In genomic region chr10:100008142-100008522, GRCh38 we compare ENCODE assay signal across 9 cellular contexts. TPM values are rescaled to one million over a fixed set of nuclear protein-coding genes. Genes with fewer than 3 reads are reported as not detected.
A peak's percentile ranks its signal among the peaks of the same experiment; 100 is the strongest.
DNase-seq lines count a peak whose midpoint lies in the region; ATAC-seq and TF ChIP-seq lines count a peak whose summit lies in the region.
"Had no signal": no experiment of that assay in that cellular context is flagged by ENCODE, and none has a peak within 500 bp of the region (broad histone marks: within the 10 kb centered on the region; RNA-seq: fewer than 3 reads in every experiment).

No MANE protein-coding gene starts in this region.

- H3K9me3 Mint-ChIP-seq in activated CD8-positive, alpha-beta T cell treated with anti-CD3 and anti-CD28 coated beads, Interleukin-2, amount 10 ng/mL, durations not matched to agents 7 days and 5 days (ENCODE audit: insufficient read depth), result no peaks in the 10 kb centered on the region

- H3K27me3 ChIP-seq in stomach, result no peaks in the 10 kb centered on the region

- TF ChIP-seq CTCF in HFF-Myc (IDR thresholded peaks at IDR 0.05; ENCODE audit: low read depth, low read length, missing control alignments), result no peak
- no peak for TF ChIP-seq CTCF in stomach (IDR thresholded peaks at IDR 0.05)

- H3K27ac Mint-ChIP-seq in activated CD8-positive, alpha-beta T cell treated with anti-CD3 and anti-CD28 coated beads, Interleukin-2, amount 10 ng/mL, durations not matched to agents 7 days and 5 days, result no peak overlapping the region

- intact Hi-C loops in left cardiac atrium (cut with DNase I) (loop anchor here in 1 of 2 donors (2.0 to 5.0 kb wide), 2 partner anchors 37 to 86 kb away; no protein-coding TSS in a partner anchor), stomach (cut with DNase I; ENCODE audit: low total_unique reads) (no loop called here)

- peak overlapping the region in 3 of 5 donors; percentile 75 to 89 (median 87) for H3K27ac ChIP-seq in stomach
- H3K27ac ChIP-seq: HL-60 had no signal

- H3K9me3 ChIP-seq in stomach, result no peaks in the 10 kb centered on the region

- H3K4me3 Mint-ChIP-seq in activated CD8-positive, alpha-beta T cell treated with anti-CD3 and anti-CD28 coated beads, Interleukin-2, amount 10 ng/mL, durations not matched to agents 7 days and 5 days, result peak overlapping the region; percentile 38

- H3K4me3 ChIP-seq in HFF-Myc (replicated peaks; ENCODE audit: low read depth, low read length), result peak overlapping the region; percentile 95
- H3K4me3 ChIP-seq in stomach, result peak overlapping the region; percentile 65 to 75 (median 70)

- TF ChIP-seq POLR2A in stomach (IDR thresholded peaks at IDR 0.05) (no peak), GM18505 (IDR thresholded peaks at IDR 0.05; ENCODE audit: borderline replicate concordance, extremely low read depth, insufficient read depth, insufficient read length) (no peak)

- POLR2A ChIA-PET in activated CD8-positive, alpha-beta T cell treated with anti-CD3 and anti-CD28 coated beads, Interleukin-2, amount 10 ng/mL, durations not matched to agents 7 days and 5 days (lab: Charles Lee), result interaction anchor here (0.6 kb wide), 1 partner anchor 25 kb away, joined by 5 read pairs; no protein-coding TSS in a partner anchor

- no peaks in the 10 kb centered on the region for H3K36me3 Mint-ChIP-seq in activated CD8-positive, alpha-beta T cell treated with anti-CD3 and anti-CD28 coated beads, Interleukin-2, amount 10 ng/mL, durations not matched to agents 7 days and 5 days (ENCODE audit: low read depth)

- H3K4me1 ChIP-seq in stomach, result peaks cover 26 to 54% (median 43%) of the 10 kb centered on the region in 4 donors

- TF ChIP-seq EP300 in stomach (IDR thresholded peaks at IDR 0.05), result no peak

- CTCF ChIA-PET in activated CD8-positive, alpha-beta T cell treated with anti-CD3 and anti-CD28 coated beads, Interleukin-2, amount 10 ng/mL, durations not matched to agents 7 days and 5 days (lab: Charles Lee), result interaction anchor here (0.8 to 4.5 kb wide), 8 partner anchors 12 to 277 kb away, joined by 3 to 67 read pairs (median 16); no protein-coding TSS in a partner anchor

- no peak for ATAC-seq in activated CD8-positive, alpha-beta T cell treated with anti-CD3 and anti-CD28 coated beads, Interleukin-2, amount 10 ng/mL, durations not matched to agents 7 days and 5 days
- ATAC-seq in left cardiac atrium, result peak in 1 of 2 donors; percentile 50
- ATAC-seq in GM18505 (IDR thresholded peaks at IDR 0.05; ENCODE audit: unreplicated experiment), result no peak

- peaks cover 25% of the 10 kb centered on the region for H3K27me3 Mint-ChIP-seq in activated CD8-positive, alpha-beta T cell treated with anti-CD3 and anti-CD28 coated beads, Interleukin-2, amount 10 ng/mL, durations not matched to agents 7 days and 5 days (ENCODE audit: low read depth)

- WGBS in stomach, 5 donors, result 27 to 31% (median 30%) methylated on average over 6 of the region's 6 CpGs

- peaks cover 37% of the 10 kb centered on the region for H3K4me1 Mint-ChIP-seq in activated CD8-positive, alpha-beta T cell treated with anti-CD3 and anti-CD28 coated beads, Interleukin-2, amount 10 ng/mL, durations not matched to agents 7 days and 5 days (ENCODE audit: low read depth)

- H3K36me3 ChIP-seq in stomach, result no peaks in the 10 kb centered on the region

- DNase-seq in HFF-Myc (ENCODE audit: extremely low read depth, low read depth) (no peak), left cardiac atrium (peak; percentile 33), stomach (no peak), NCI-H1105 treated with DMSO at 0.1 percent for 48 hours (lab: John Stamatoyannopoulos, UW) (no peak), activated gamma-delta T cell treated with Interleukin-2 at 50 U/mL for 16 hours (no peak), NCI-H2171 treated with DMSO at 0.1 percent for 48 hours (lab: John Stamatoyannopoulos, UW) (no peak)
- no peak for DNase-seq in activated CD8-positive, alpha-beta T cell treated with anti-CD3 and anti-CD28 coated beads, Interleukin-2, amount 10 ng/mL, durations not matched to agents 7 days and 5 days

RNA-seq across cellular contexts. Expression of gene DNMBP, which starts 1.6 kb away (rescaled TPM):
- 1 to 10 TPM; 4.1 to 4.4 TPM for total RNA-seq in activated CD8-positive, alpha-beta T cell treated with anti-CD3 and anti-CD28 coated beads, Interleukin-2, amount 10 ng/mL, durations not matched to agents 7 days and 5 days
- 1 to 10 TPM; 6.7 to 7.9 TPM for total RNA-seq in left cardiac atrium
- 10 to 100 TPM; 13.0 to 44.6 (median 39.7) TPM for total RNA-seq in stomach
- polyA plus RNA-seq in stomach, result 10 to 100 TPM in 2 of 3 donors, 1 to 10 TPM in 1; 8.5 to 38.2 (median 11.1) TPM
